ENCODE assay signal across 17 cellular contexts in the genomic region with DNA sequence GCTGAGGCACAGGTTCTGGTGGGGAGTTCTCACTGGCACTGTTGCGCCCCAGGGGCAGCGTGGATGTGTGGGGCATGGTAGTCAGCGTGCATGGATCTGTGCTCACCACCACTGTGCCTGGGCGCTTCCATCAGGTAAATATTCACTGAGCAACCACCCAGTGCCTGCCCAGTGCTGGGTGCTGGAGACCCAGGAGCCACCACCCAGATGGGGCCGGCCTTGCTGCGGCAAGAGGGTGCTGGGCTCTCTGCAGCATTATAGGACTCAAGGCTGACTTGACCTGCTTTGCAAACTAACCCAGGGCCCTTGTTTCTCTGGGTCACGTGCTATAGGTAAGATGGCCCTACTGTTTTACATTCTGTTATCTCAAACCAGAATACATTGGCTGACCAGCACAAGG.
A peak's percentile ranks its signal among the peaks of the same experiment; 100 is the strongest.
DNase-seq lines count a peak whose midpoint lies in the region; ATAC-seq and TF ChIP-seq lines count a peak whose summit lies in the region.
"Had no signal": no experiment of that assay in that cellular context is flagged by ENCODE, and none has a peak within 500 bp of the region (broad histone marks: within the 10 kb centered on the region; RNA-seq: fewer than 3 reads in every experiment).

No MANE protein-coding gene starts in this region.

- no peak overlapping the region for H3K4me3 ChIP-seq in SK-N-SH (ENCODE audit: low read depth in 2 of 2, low read length in 1 of 2)
- H3K4me3 ChIP-seq: hepatocyte, tibial artery had no signal

- CTCF ChIA-PET in SK-N-SH (lab: Yijun Ruan, JAX) = interaction anchor here (1.2 to 3.7 kb wide), 3 partner anchors 9 to 102 kb away, joined by 3 to 25 read pairs (median 3); no protein-coding TSS in a partner anchor

- ATAC-seq in GM19467 (IDR thresholded peaks at IDR 0.05; ENCODE audit: unreplicated experiment) (peak; percentile 13), HG03066 (IDR thresholded peaks at IDR 0.05; ENCODE audit: low read depth, unreplicated experiment) (peak; percentile 8)
- ATAC-seq in stimulated activated memory B cell treated with anti-CD40 and anti-IgM and Interleukin-4, amounts not matched to agents 10 μg/mL and 1 μg/mL and 100 μg/mL, for 72 hours = peak; percentile 20

- TF ChIP-seq RAD21 in SK-N-SH (IDR thresholded peaks at IDR 0.05; ENCODE audit: low read length) = no peak

- H3K27me3 Mint-ChIP-seq in stimulated activated memory B cell treated with anti-CD40 and anti-IgM and Interleukin-4, amounts not matched to agents 10 μg/mL and 1 μg/mL and 100 μg/mL, for 72 hours = no peaks in the 10 kb centered on the region
- H3K27me3 Mint-ChIP-seq: activated naive CD8-positive, alpha-beta T cell treated with anti-CD3 and anti-CD28 coated beads for 36 hours; brain had no signal

- no peak overlapping the region for H3K9ac ChIP-seq in SK-N-SH

- TF ChIP-seq EP300 in SK-N-SH (IDR thresholded peaks at IDR 0.05; ENCODE audit: borderline replicate concordance in 1 of 2, low read depth in 1 of 2, low read length in 1 of 2) = no peak

- peaks cover 46% of the 10 kb centered on the region for H3K79me2 ChIP-seq in SK-N-SH (ENCODE audit: insufficient read depth)

- peaks cover 0 to 4% of the 10 kb centered on the region in 2 experiments for H3K36me3 ChIP-seq in SK-N-SH (replicated peaks in 1 of 2; ENCODE audit: control insufficient read depth in 1 of 2, insufficient read depth in 2 of 2, low read length in 1 of 2)
- H3K36me3 ChIP-seq: tibial artery had no signal

- peak overlapping the region; percentile 94; the same call in 1 of the 2 replicates for H3K27ac ChIP-seq in VCaP
- no peak overlapping the region for H3K27ac ChIP-seq in SK-N-SH (ENCODE audit: low read depth in 2 of 2, low read length in 1 of 2)
- H3K27ac ChIP-seq: hepatocyte, tibial artery had no signal

- no peaks in the 10 kb centered on the region for H3K9me3 ChIP-seq in SK-N-SH
- H3K9me3 ChIP-seq: tibial artery had no signal

- WGBS in SK-N-SH (ENCODE audit: low lambda C conversion rate) = 85% methylated on average over 4 of the region's 7 CpGs

- DNase-seq in inferior parietal cortex (ENCODE audit: extremely low spot score) (no peak), islet precursor cell (no peak), RPMI8226 (no peak), SK-N-SH (no peak)
- DNase-seq: activated CD4-positive, CD25-positive, alpha-beta regulatory T cell; activated CD8-positive, alpha-beta memory T cell treated with anti-CD3 and anti-CD28 coated beads for 24 hours; kidney glomerular epithelial cell; NCI-H2081 treated with DMSO at 0.1 percent for 48 hours; tibial artery had no signal

- peaks cover 86% of the 10 kb centered on the region for H3K4me1 Mint-ChIP-seq in stimulated activated memory B cell treated with anti-CD40 and anti-IgM and Interleukin-4, amounts not matched to agents 10 μg/mL and 1 μg/mL and 100 μg/mL, for 72 hours
- H3K4me1 Mint-ChIP-seq: nephron had no signal

- H3K27me3 ChIP-seq in SK-N-SH (ENCODE audit: insufficient read depth) = no peaks in the 10 kb centered on the region
- H3K27me3 ChIP-seq: hepatocyte, tibial artery had no signal

- POLR2A ChIA-PET in SK-N-SH (lab: Yijun Ruan, JAX) = no interaction called here

- H4K20me1 ChIP-seq in SK-N-SH (ENCODE audit: insufficient read depth) = peaks cover 16% of the 10 kb centered on the region

- no peak overlapping the region for H2AFZ ChIP-seq in SK-N-SH (ENCODE audit: low read depth)
- H2AFZ ChIP-seq: hepatocyte had no signal

- H3K4me3 Mint-ChIP-seq in stimulated activated memory B cell treated with anti-CD40 and anti-IgM and Interleukin-4, amounts not matched to agents 10 μg/mL and 1 μg/mL and 100 μg/mL, for 72 hours = peak overlapping the region; percentile 64
- H3K4me3 Mint-ChIP-seq: activated naive CD8-positive, alpha-beta T cell treated with anti-CD3 and anti-CD28 coated beads for 36 hours; brain; nephron had no signal

- peak overlapping the region; percentile 91 for H3K27ac Mint-ChIP-seq in stimulated activated memory B cell treated with anti-CD40 and anti-IgM and Interleukin-4, amounts not matched to agents 10 μg/mL and 1 μg/mL and 100 μg/mL, for 72 hours
- H3K27ac Mint-ChIP-seq: nephron had no signal

- no peaks in the 10 kb centered on the region for H3K9me3 Mint-ChIP-seq in stimulated activated memory B cell treated with anti-CD40 and anti-IgM and Interleukin-4, amounts not matched to agents 10 μg/mL and 1 μg/mL and 100 μg/mL, for 72 hours
- H3K9me3 Mint-ChIP-seq: activated naive CD8-positive, alpha-beta T cell treated with anti-CD3 and anti-CD28 coated beads for 36 hours; brain; nephron had no signal

- peaks cover 5% of the 10 kb centered on the region for H3K36me3 Mint-ChIP-seq in stimulated activated memory B cell treated with anti-CD40 and anti-IgM and Interleukin-4, amounts not matched to agents 10 μg/mL and 1 μg/mL and 100 μg/mL, for 72 hours
- H3K36me3 Mint-ChIP-seq: brain had no signal

- H3K4me1 ChIP-seq in SK-N-SH (ENCODE audit: control insufficient read depth in 1 of 2, insufficient read depth in 2 of 2, low read depth in 1 of 2, low read length in 1 of 2) = peaks cover 30 to 32% of the 10 kb centered on the region in 2 experiments; a peak in 3 of 4 replicates

- H3K4me2 ChIP-seq in SK-N-SH = no peak overlapping the region
- H3K4me2 ChIP-seq: hepatocyte had no signal

- H3K9me2 ChIP-seq in SK-N-SH = no peaks in the 10 kb centered on the region

- TF ChIP-seq CTCF in VCaP (conservative IDR thresholded peaks at IDR 0.05) (no peak), SK-N-SH (IDR thresholded peaks at IDR 0.05) (no peak)

- H3F3A ChIP-seq in SK-N-SH (replicated peaks; ENCODE audit: insufficient read depth) = peaks cover 16% of the 10 kb centered on the region

TF ChIP-seq in SK-N-SH, 30 proteins besides CTCF, POLR2A, EP300 and RAD21:
- no peak for TF ChIP-seq RCOR1 (IDR thresholded peaks at IDR 0.05; ENCODE audit: low read length)
- TF ChIP-seq SMC3 (IDR thresholded peaks at IDR 0.05; ENCODE audit: low read depth, low read length) = no peak
- no peak for TF ChIP-seq TCF12 (IDR thresholded peaks at IDR 0.05)
- no peak for TF ChIP-seq RXRA (IDR thresholded peaks at IDR 0.05; ENCODE audit: borderline replicate concordance, low read depth)
- TF ChIP-seq, protein P1, sequence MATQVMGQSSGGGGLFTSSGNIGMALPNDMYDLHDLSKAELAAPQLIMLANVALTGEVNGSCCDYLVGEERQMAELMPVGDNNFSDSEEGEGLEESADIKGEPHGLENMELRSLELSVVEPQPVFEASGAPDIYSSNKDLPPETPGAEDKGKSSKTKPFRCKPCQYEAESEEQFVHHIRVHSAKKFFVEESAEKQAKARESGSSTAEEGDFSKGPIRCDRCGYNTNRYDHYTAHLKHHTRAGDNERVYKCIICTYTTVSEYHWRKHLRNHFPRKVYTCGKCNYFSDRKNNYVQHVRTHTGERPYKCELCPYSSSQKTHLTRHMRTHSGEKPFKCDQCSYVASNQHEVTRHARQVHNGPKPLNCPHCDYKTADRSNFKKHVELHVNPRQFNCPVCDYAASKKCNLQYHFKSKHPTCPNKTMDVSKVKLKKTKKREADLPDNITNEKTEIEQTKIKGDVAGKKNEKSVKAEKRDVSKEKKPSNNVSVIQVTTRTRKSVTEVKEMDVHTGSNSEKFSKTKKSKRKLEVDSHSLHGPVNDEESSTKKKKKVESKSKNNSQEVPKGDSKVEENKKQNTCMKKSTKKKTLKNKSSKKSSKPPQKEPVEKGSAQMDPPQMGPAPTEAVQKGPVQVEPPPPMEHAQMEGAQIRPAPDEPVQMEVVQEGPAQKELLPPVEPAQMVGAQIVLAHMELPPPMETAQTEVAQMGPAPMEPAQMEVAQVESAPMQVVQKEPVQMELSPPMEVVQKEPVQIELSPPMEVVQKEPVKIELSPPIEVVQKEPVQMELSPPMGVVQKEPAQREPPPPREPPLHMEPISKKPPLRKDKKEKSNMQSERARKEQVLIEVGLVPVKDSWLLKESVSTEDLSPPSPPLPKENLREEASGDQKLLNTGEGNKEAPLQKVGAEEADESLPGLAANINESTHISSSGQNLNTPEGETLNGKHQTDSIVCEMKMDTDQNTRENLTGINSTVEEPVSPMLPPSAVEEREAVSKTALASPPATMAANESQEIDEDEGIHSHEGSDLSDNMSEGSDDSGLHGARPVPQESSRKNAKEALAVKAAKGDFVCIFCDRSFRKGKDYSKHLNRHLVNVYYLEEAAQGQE (IDR thresholded peaks at IDR 0.05; ENCODE audit: low read depth, low read length) = no peak
- no peak for TF ChIP-seq SIN3A (IDR thresholded peaks at IDR 0.05; ENCODE audit: borderline replicate concordance, low read depth, low read length)
- TF ChIP-seq MAX (IDR thresholded peaks at IDR 0.05; ENCODE audit: low read depth) = no peak
- TF ChIP-seq MEF2A (IDR thresholded peaks at IDR 0.05; ENCODE audit: borderline replicate concordance, low read depth) = no peak
- no peak for TF ChIP-seq ELF1 (IDR thresholded peaks at IDR 0.05)
- TF ChIP-seq FOSL2 (IDR thresholded peaks at IDR 0.05; ENCODE audit: borderline replicate concordance, low read depth) = no peak
- no peak for TF ChIP-seq PBX3 (IDR thresholded peaks at IDR 0.05)
- no peak for TF ChIP-seq CHD2 (IDR thresholded peaks at IDR 0.05; ENCODE audit: low read length, partially characterized antibody)
- TF ChIP-seq YY1 (IDR thresholded peaks at IDR 0.05; ENCODE audit: low read depth) = no peak
- no peak for TF ChIP-seq FOXM1 (IDR thresholded peaks at IDR 0.05; ENCODE audit: low read depth)
